8 cellular contexts compared by ENCODE assay signal in the genomic region with DNA sequence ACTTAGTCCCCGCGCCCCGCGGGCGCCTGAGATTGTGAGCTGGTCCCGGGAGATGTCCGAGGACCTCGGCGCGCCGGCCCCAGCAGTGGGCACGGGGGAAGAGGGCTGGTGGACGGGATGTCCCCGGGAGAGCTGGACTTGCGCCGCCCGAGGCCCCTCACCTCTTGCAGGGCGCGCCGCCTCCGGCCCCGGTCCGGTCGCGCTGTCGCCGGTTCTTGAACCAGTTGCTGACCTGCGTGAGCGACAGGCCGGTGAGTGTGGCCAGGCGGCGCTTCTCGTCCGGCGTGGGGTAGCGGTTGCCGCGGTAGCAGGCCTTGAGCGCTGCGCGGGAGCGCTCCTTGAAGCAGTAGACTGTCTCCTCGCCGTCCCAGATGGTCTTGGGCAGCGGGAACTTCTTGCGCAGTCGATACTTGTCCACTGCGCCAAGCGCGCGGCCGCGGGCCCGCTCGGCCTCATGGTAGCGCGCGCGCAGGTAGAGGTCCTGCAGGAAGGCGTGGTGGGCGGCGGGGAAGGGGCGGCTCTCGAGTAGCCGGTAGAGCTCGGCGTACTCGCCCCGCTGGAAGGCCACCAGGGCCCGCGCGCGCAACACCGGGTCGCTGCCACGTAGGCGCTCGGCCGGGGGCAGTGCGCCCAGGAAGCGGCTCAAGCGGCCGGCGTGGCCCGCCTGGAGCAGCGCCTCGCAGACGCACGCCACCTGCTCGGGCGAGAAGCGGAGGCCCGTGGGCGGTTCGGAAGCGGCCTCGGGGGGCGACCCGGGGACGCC. TPM values are rescaled to one million over a fixed set of nuclear protein-coding genes. Genes with fewer than 3 reads are reported as not detected.
DNase-seq lines count a peak whose midpoint lies in the region; ATAC-seq, FAIRE-seq and TF ChIP-seq lines count a peak whose summit lies in the region.

No MANE protein-coding gene starts in this region.

- H3K27me3 ChIP-seq in Peyer's patch (no peaks in the 10 kb centered on the region), left lung (peaks cover 0 to 100% of the 10 kb centered on the region in 2 donors), stomach smooth muscle (ENCODE audit: control insufficient read depth in 1 of 2, insufficient read depth in 2 of 2, low read length in 2 of 2) (no peaks in the 10 kb centered on the region)

- peaks cover 0 to 60% (median 13%) of the 10 kb centered on the region in 4 donors for H3K4me1 ChIP-seq in Peyer's patch
- peaks cover 16 to 54% of the 10 kb centered on the region in 2 donors for H3K4me1 ChIP-seq in left lung
- peaks cover 75% of the 10 kb centered on the region for H3K4me1 ChIP-seq in stomach smooth muscle (ENCODE audit: control insufficient read depth, insufficient read depth, low read length)

- peak overlapping the region; percentile 84 to 87 for H3K9ac ChIP-seq in stomach smooth muscle (ENCODE audit: low read length in 2 of 2)

- CTCF ChIA-PET in AG04449 (lab: Yijun Ruan, JAX) = interaction anchor here (0.7 to 9.9 kb wide), 14 partner anchors 10 to 75 kb away, joined by 3 to 170 read pairs (median 4); a partner anchor contains a TSS

- peaks cover 37% of the 10 kb centered on the region for H3K4me1 Mint-ChIP-seq in chondrocyte (ENCODE audit: low read depth)

- H3K27ac ChIP-seq in Peyer's patch (peak overlapping the region; percentile 79 to 99 (median 91)), left lung (peak overlapping the region; percentile 82 to 95), stomach smooth muscle (ENCODE audit: low read length) (peak overlapping the region; percentile 93)

- H3K9me3 ChIP-seq in Peyer's patch = no peaks in the 10 kb centered on the region
- no peaks in the 10 kb centered on the region for H3K9me3 ChIP-seq in left lung
- H3K9me3 ChIP-seq in stomach smooth muscle (ENCODE audit: control insufficient read depth in 2 of 2, low read length in 2 of 2) = no peaks in the 10 kb centered on the region

- ATAC-seq in left lung (peak; percentile 2), GM18907 (IDR thresholded peaks at IDR 0.05; ENCODE audit: unreplicated experiment) (no peak)

- H3K36me3 ChIP-seq in Peyer's patch (no peaks in the 10 kb centered on the region), left lung (peaks cover 0 to 6% of the 10 kb centered on the region in 2 donors), stomach smooth muscle (ENCODE audit: control insufficient read depth in 2 of 2, insufficient read depth in 2 of 2, low read length in 2 of 2) (peaks cover 1 to 13% of the 10 kb centered on the region in 2 donors)

- H3K27ac Mint-ChIP-seq in chondrocyte (ENCODE audit: unreplicated experiment) = peak overlapping the region; percentile 92

- FAIRE-seq in GM12891 (lab: Jason Lieb, UNC) = peak; percentile 88

- H3K9me3 Mint-ChIP-seq in chondrocyte (ENCODE audit: low read depth) = no peaks in the 10 kb centered on the region

- H3K4me3 Mint-ChIP-seq in chondrocyte (ENCODE audit: unreplicated experiment) = peak overlapping the region; percentile 79

- TF ChIP-seq POLR2A in GM12891 (IDR thresholded peaks at IDR 0.05; ENCODE audit: low read depth, low read length) (no peak), Peyer's patch (IDR thresholded peaks at IDR 0.05) (no peak)

- POLR2A ChIA-PET in AG04449 (lab: Yijun Ruan, JAX) = interaction anchor here (0.8 to 6.2 kb wide), 7 partner anchors 14 to 76 kb away, joined by 3 to 65 read pairs (median 15); a partner anchor contains a TSS

- DNase-seq in AG04449 (ENCODE audit: low read depth, low spot score) = no peak
- peak; percentile 64 for DNase-seq in GM12891 (ENCODE audit: insufficient read length, low spot score)
- peak; percentile 29 to 73 (median 72) for DNase-seq in Peyer's patch
- DNase-seq in chondrocyte (ENCODE audit: low spot score) = no peak
- DNase-seq in left lung = peak; percentile 56 to 89
- DNase-seq in SIG-M5 treated with dmso at 0.1 percent for 504 hours (lab: John Stamatoyannopoulos, UW; ENCODE audit: unreplicated experiment) = no peak

- TF ChIP-seq CTCF in AG04449 (IDR thresholded peaks at IDR 0.05; ENCODE audit: insufficient read depth, low read length, missing control alignments) (no peak), Peyer's patch (IDR thresholded peaks at IDR 0.05) (no peak), chondrocyte (IDR thresholded peaks at IDR 0.05) (no peak), left lung (IDR thresholded peaks at IDR 0.05) (no peak)

- H3K27me3 Mint-ChIP-seq in chondrocyte (ENCODE audit: low read depth) = no peaks in the 10 kb centered on the region

- peaks cover 3% of the 10 kb centered on the region for H3K36me3 Mint-ChIP-seq in chondrocyte (ENCODE audit: low read depth)

- peak overlapping the region; percentile 77 for H3K4me3 ChIP-seq in AG04449 (ENCODE audit: low read depth, low read length)
- peak overlapping the region; percentile 50 to 89 (median 84) for H3K4me3 ChIP-seq in Peyer's patch
- peak overlapping the region; percentile 64 to 68 for H3K4me3 ChIP-seq in left lung
- peak overlapping the region; percentile 83 to 91 for H3K4me3 ChIP-seq in stomach smooth muscle (ENCODE audit: low read length in 2 of 2)

- intact Hi-C loops in left lung (cut with DNase I) = no loop called here

TF ChIP-seq in GM12891, 5 proteins besides CTCF, POLR2A, EP300 and RAD21:
- no peak for TF ChIP-seq TAF1 (IDR thresholded peaks at IDR 0.05; ENCODE audit: low read depth, low read length)
- no peak for TF ChIP-seq PAX5 (IDR thresholded peaks at IDR 0.05; ENCODE audit: insufficient read depth, low read length, severe bottlenecking)
- no peak for TF ChIP-seq SPI1 (IDR thresholded peaks at IDR 0.05; ENCODE audit: low read depth, low read length)
- TF ChIP-seq POLR2AphosphoS5 (IDR thresholded peaks at IDR 0.05; ENCODE audit: low read depth, low read length) = no peak
- TF ChIP-seq POU2F2 (IDR thresholded peaks at IDR 0.05; ENCODE audit: low read depth, low read length) = no peak

RNA-seq across cellular contexts. Expression of a gene that starts 1.0 kb away (rescaled TPM):
- polyA plus RNA-seq in GM12891 (2012; ENCODE audit: low read depth, missing spikeins) = 3.7 TPM
- total RNA-seq in Peyer's patch (10 to 100 TPM in 1 of 4 donors, 1 to 10 TPM in 3; 3.3 to 11.5 (median 6.2) TPM), chondrocyte (29.3 to 33.8 TPM (median 33.0 TPM) in 3 replicates), left lung (10 to 100 TPM; 14.0 to 21.7 TPM)

RNA-seq across cellular contexts. Expression of a gene that starts 14.2 kb away (rescaled TPM):
- polyA plus RNA-seq in GM12891 (2012; ENCODE audit: low read depth, missing spikeins) = 36.5 TPM
- 10 to 100 TPM; 10.5 to 63.5 (median 43.5) TPM for total RNA-seq in Peyer's patch
- total RNA-seq in chondrocyte = 95.0 to 176 TPM (median 162 TPM) in 3 replicates
- total RNA-seq in left lung = 10 to 100 TPM; 44.6 to 50.0 TPM

RNA-seq across cellular contexts. Expression of a gene that starts 24.6 kb away (rescaled TPM):
- 25.7 TPM for polyA plus RNA-seq in GM12891 (2012; ENCODE audit: low read depth, missing spikeins)
- 10 to 100 TPM; 20.8 to 63.8 (median 35.4) TPM for total RNA-seq in Peyer's patch
- 77.6 to 83.0 TPM (median 79.4 TPM) in 3 replicates for total RNA-seq in chondrocyte
- 10 to 100 TPM; 49.0 to 49.3 TPM for total RNA-seq in left lung

RNA-seq across cellular contexts. Expression of a gene that starts 34.8 kb away (rescaled TPM):
- polyA plus RNA-seq in GM12891 (2012; ENCODE audit: low read depth, missing spikeins) = 0.05 TPM
- total RNA-seq in Peyer's patch (not detected), chondrocyte (not detected in 3 replicates), left lung (not detected)

RNA-seq across cellular contexts. Expression of a gene that starts 37.4 kb away (rescaled TPM):
- polyA plus RNA-seq in GM12891 (2012; ENCODE audit: low read depth, missing spikeins) = 13.4 TPM
- 10 to 100 TPM in 3 of 4 donors, 1 to 10 TPM in 1; 8.3 to 25.2 (median 19.7) TPM for total RNA-seq in Peyer's patch
- 12.7 to 14.8 TPM (median 14.3 TPM) in 3 replicates for total RNA-seq in chondrocyte
- 10 to 100 TPM; 16.6 to 18.4 TPM for total RNA-seq in left lung

Comparison
In these comparisons a context has a peak if more than half of its experiments do, and no peak if none do; other contexts are left out.
1. DNase-seq: peak in GM12891 (single experiment), Peyer's patch (3 of 3) and left lung (2 of 2); none in AG04449 (single experiment), chondrocyte (single experiment) and SIG-M5 treated with dmso at 0.1 percent for 504 hours (single experiment).
2. Peak in every context shown above with its lines, with median percentiles within 50 percentile points of each other: H3K4me3 ChIP-seq and H3K27ac ChIP-seq.